ENCODE assay signal across 8 cellular contexts in the genomic region with DNA sequence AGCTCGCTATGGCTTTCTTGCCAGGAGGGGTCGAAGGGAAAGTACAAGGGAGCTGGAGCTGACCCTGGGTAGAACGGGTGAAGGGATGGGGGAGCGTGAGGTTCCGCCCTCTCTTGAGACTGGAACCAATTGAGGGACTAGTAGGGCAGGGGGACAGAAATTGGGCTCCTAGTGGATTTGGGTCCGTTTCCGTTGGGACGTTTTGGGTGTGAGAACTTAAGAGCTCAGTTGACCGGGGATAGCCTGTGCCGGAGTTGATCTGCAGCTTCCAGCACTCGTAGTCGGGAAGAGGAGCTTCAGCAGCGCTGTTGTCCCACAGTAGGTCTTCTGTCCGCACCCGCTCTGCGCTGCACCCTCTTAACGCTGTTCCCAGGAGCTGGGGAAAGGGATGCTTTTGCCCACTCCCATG. TPM values are rescaled to one million over a fixed set of nuclear protein-coding genes. Genes with fewer than 3 reads are reported as not detected.
DNase-seq lines count a peak whose midpoint lies in the region; ATAC-seq and TF ChIP-seq lines count a peak whose summit lies in the region.

No MANE protein-coding gene starts in this region.

- peak overlapping the region; percentile 97 for H3K27ac Mint-ChIP-seq in activated T-helper 17 cell treated with anti-CD3 and anti-CD28 coated beads, Interleukin-2, amount 50 U/mL, for 72 hours
- H3K27ac Mint-ChIP-seq in glutamatergic neuron (ENCODE audit: unreplicated experiment): peak overlapping the region; percentile 88

- no peak for TF ChIP-seq CTCF in 22Rv1 (IDR thresholded peaks at IDR 0.05)
- no peak for TF ChIP-seq CTCF in GM12864 (IDR thresholded peaks at IDR 0.05; ENCODE audit: low read depth, low read length, missing control alignments)
- TF ChIP-seq CTCF in glutamatergic neuron (IDR thresholded peaks at IDR 0.05; ENCODE audit: partially characterized antibody, unreplicated experiment): no peak
- no peak for TF ChIP-seq CTCF in neutrophil (IDR thresholded peaks at IDR 0.05)

- H3K4me3 ChIP-seq in GM12864 (ENCODE audit: low read depth, low read length): peak overlapping the region; percentile 66
- peak overlapping the region; percentile 90 to 94 for H3K4me3 ChIP-seq in neutrophil (ENCODE audit: low read depth in 1 of 2, low read length in 1 of 2)

- H3K27ac ChIP-seq in 22Rv1: peak overlapping the region; percentile 71
- H3K27ac ChIP-seq in neutrophil: peak overlapping the region; percentile 94

- peaks cover 28% of the 10 kb centered on the region for H3K4me1 Mint-ChIP-seq in activated T-helper 17 cell treated with anti-CD3 and anti-CD28 coated beads, Interleukin-2, amount 50 U/mL, for 72 hours
- H3K4me1 Mint-ChIP-seq in glutamatergic neuron (ENCODE audit: low read depth, unreplicated experiment): peaks cover 30% of the 10 kb centered on the region

- H3K27me3 Mint-ChIP-seq in activated T-helper 17 cell treated with anti-CD3 and anti-CD28 coated beads, Interleukin-2, amount 50 U/mL, for 72 hours: no peaks in the 10 kb centered on the region
- peaks cover 20% of the 10 kb centered on the region for H3K27me3 Mint-ChIP-seq in glutamatergic neuron (ENCODE audit: unreplicated experiment)

- peak; percentile 41 for ATAC-seq in activated T-helper 17 cell treated with anti-CD3 and anti-CD28 coated beads, Interleukin-2, amount 50 U/mL, for 72 hours (replicated peaks)

- DNase-seq in GM12864 (ENCODE audit: low read depth) (no peak), LHCN-M2 (ENCODE audit: low read depth) (peak; percentile 43), glutamatergic neuron (no peak), GOT3 (lab: John Stamatoyannopoulos, UW) (no peak), SKM-1 treated with dmso at 0.1 percent for 144 hours (lab: John Stamatoyannopoulos, UW; ENCODE audit: unreplicated experiment) (no peak)

- no peaks in the 10 kb centered on the region for H3K27me3 ChIP-seq in neutrophil

- peaks cover 73% of the 10 kb centered on the region for H3K36me3 Mint-ChIP-seq in activated T-helper 17 cell treated with anti-CD3 and anti-CD28 coated beads, Interleukin-2, amount 50 U/mL, for 72 hours (ENCODE audit: low read depth)
- H3K36me3 Mint-ChIP-seq in glutamatergic neuron (ENCODE audit: unreplicated experiment): peaks cover 9% of the 10 kb centered on the region

- H3K36me3 ChIP-seq in neutrophil: peaks cover 47% of the 10 kb centered on the region

- H3K9me3 Mint-ChIP-seq in activated T-helper 17 cell treated with anti-CD3 and anti-CD28 coated beads, Interleukin-2, amount 50 U/mL, for 72 hours: no peaks in the 10 kb centered on the region
- H3K9me3 Mint-ChIP-seq in glutamatergic neuron (ENCODE audit: unreplicated experiment): peaks cover 11% of the 10 kb centered on the region

- H3K9me3 ChIP-seq in neutrophil: no peaks in the 10 kb centered on the region

- H3K4me1 ChIP-seq in neutrophil (ENCODE audit: control insufficient read depth in 1 of 2, insufficient read depth in 1 of 2, low read depth in 1 of 2, low read length in 1 of 2): peaks cover 27 to 38% of the 10 kb centered on the region in 2 experiments

- peak overlapping the region; percentile 95 for H3K4me3 Mint-ChIP-seq in activated T-helper 17 cell treated with anti-CD3 and anti-CD28 coated beads, Interleukin-2, amount 50 U/mL, for 72 hours
- H3K4me3 Mint-ChIP-seq in glutamatergic neuron (ENCODE audit: unreplicated experiment): peak overlapping the region; percentile 99

RNA-seq across cellular contexts. Expression of gene CNTROB, which starts 0.5 kb away (rescaled TPM):
- total RNA-seq in LHCN-M2 (2014; rRNA removed): 35.7 and 36.5 TPM in 2 replicates
- polyA plus RNA-seq in LHCN-M2 (2012): 25.6 TPM
- 100 to 1,000 TPM in 1 of 2 donors, 10 to 100 TPM in 1; 74.0 to 152 TPM for total RNA-seq in activated T-helper 17 cell treated with anti-CD3 and anti-CD28 coated beads, Interleukin-2, amount 50 U/mL, for 72 hours
- 55.7 TPM for total RNA-seq in glutamatergic neuron (ENCODE audit: unreplicated experiment)

RNA-seq across cellular contexts. Expression of gene TRAPPC1, which starts 0.7 kb away (rescaled TPM):
- total RNA-seq in LHCN-M2 (2014; rRNA removed): 54.2 and 58.2 TPM in 2 replicates
- polyA plus RNA-seq in LHCN-M2 (2012): 413 TPM
- 100 to 1,000 TPM; 179 to 180 TPM for total RNA-seq in activated T-helper 17 cell treated with anti-CD3 and anti-CD28 coated beads, Interleukin-2, amount 50 U/mL, for 72 hours
- 214 TPM for total RNA-seq in glutamatergic neuron (ENCODE audit: unreplicated experiment)

RNA-seq across cellular contexts. Expression of gene KCNAB3, which starts 2.8 kb away (rescaled TPM):
- 0.32 and 0.46 TPM in 2 replicates for total RNA-seq in LHCN-M2 (2014; rRNA removed)
- polyA plus RNA-seq in LHCN-M2 (2012): 0.38 TPM
- 10 to 100 TPM in 1 of 2 donors, 1 to 10 TPM in 1; 8.6 to 11.9 TPM for total RNA-seq in activated T-helper 17 cell treated with anti-CD3 and anti-CD28 coated beads, Interleukin-2, amount 50 U/mL, for 72 hours
- total RNA-seq in glutamatergic neuron (ENCODE audit: unreplicated experiment): 12.3 TPM

RNA-seq across cellular contexts. Expression of gene RNF227, which starts 16.4 kb away (rescaled TPM):
- total RNA-seq in LHCN-M2 (2014; rRNA removed) (6.9 and 14.2 TPM in 2 replicates), glutamatergic neuron (ENCODE audit: unreplicated experiment) (0.49 TPM)
- polyA plus RNA-seq in LHCN-M2 (2012): 2.8 TPM
- total RNA-seq in activated T-helper 17 cell treated with anti-CD3 and anti-CD28 coated beads, Interleukin-2, amount 50 U/mL, for 72 hours: 10 to 100 TPM in 1 of 2 donors, 1 to 10 TPM in 1; 2.4 to 11.7 TPM

RNA-seq across cellular contexts. Expression of gene CHD3, which starts 43.9 kb away (rescaled TPM):
- total RNA-seq in LHCN-M2 (2014; rRNA removed): 83.2 and 98.2 TPM in 2 replicates
- 85.2 TPM for polyA plus RNA-seq in LHCN-M2 (2012)
- total RNA-seq in activated T-helper 17 cell treated with anti-CD3 and anti-CD28 coated beads, Interleukin-2, amount 50 U/mL, for 72 hours: 100 to 1,000 TPM; 154 to 217 TPM
- 129 TPM for total RNA-seq in glutamatergic neuron (ENCODE audit: unreplicated experiment)
